31 cellular contexts compared by ENCODE assay signal in genomic region chr11:115982666-115983065, GRCh38.
"Had no signal": no experiment of that assay in that cellular context is flagged by ENCODE, and none has a peak within 500 bp of the region (broad histone marks: within the 10 kb centered on the region; RNA-seq: fewer than 3 reads in every experiment).

No MANE protein-coding gene starts in this region.

- H3K27me3 ChIP-seq: ascending aorta, breast epithelium, cardiac muscle cell, colonic mucosa, dorsolateral prefrontal cortex, esophagus squamous epithelium had no signal

- H3K4me3 Mint-ChIP-seq: activated CD4-positive, alpha-beta memory T cell treated with anti-CD3 and anti-CD28 coated beads for 36 hours; activated CD4-positive, alpha-beta T cell treated with anti-CD3 and anti-CD28 coated beads for 36 hours; activated CD4-positive, alpha-beta T cell treated with anti-CD3 and anti-CD28 coated beads, Interleukin-2, amount 10 ng/mL, durations not matched to agents 24 days and 14 days; activated CD8-positive, alpha-beta memory T cell treated with anti-CD3 and anti-CD28 coated beads, Interleukin-2, amount 10 ng/mL, durations not matched to agents 7 days and 5 days; activated CD8-positive, alpha-beta T cell treated with anti-CD3 and anti-CD28 coated beads, Interleukin-2, amount 10 ng/mL, durations not matched to agents 7 days and 5 days; activated naive CD4-positive, alpha-beta T cell treated with anti-CD3 and anti-CD28 coated beads for 36 hours; activated naive CD4-positive, alpha-beta T cell treated with anti-CD3 and anti-CD28 coated beads, Interleukin-2, amount 50 U/mL, for 24 hours; activated naive CD8-positive, alpha-beta T cell treated with anti-CD3 and anti-CD28 coated beads for 36 hours; activated T-helper 1 cell treated with anti-CD3 and anti-CD28 coated beads, Interleukin-12 subunit alpha, Interleukin-12 subunit beta, Interleukin-2, Interleukin-4 antibody, amounts not matched to agents 30 ng/mL and 10 ng/mL and 1 ng/mL, durations not matched to agents 14 hours and 24 hours and 36 hours; dendritic cell treated with granulocyte-macrophage colony-stimulating factor and Interleukin-4, amounts not matched to agents 40 ng/mL and 50 ng/mL, for 4 days; effector memory CD8-positive, alpha-beta T cell had no signal

- H3K27me3 Mint-ChIP-seq: activated CD4-positive, alpha-beta memory T cell treated with anti-CD3 and anti-CD28 coated beads for 36 hours; activated CD4-positive, alpha-beta T cell treated with anti-CD3 and anti-CD28 coated beads for 36 hours; activated CD4-positive, alpha-beta T cell treated with anti-CD3 and anti-CD28 coated beads, Interleukin-2, amount 10 ng/mL, durations not matched to agents 24 days and 14 days; activated CD8-positive, alpha-beta memory T cell treated with anti-CD3 and anti-CD28 coated beads, Interleukin-2, amount 10 ng/mL, durations not matched to agents 7 days and 5 days; activated naive CD4-positive, alpha-beta T cell treated with anti-CD3 and anti-CD28 coated beads, Interleukin-2, amount 50 U/mL, for 24 hours; brain had no signal

- H3K4me3 ChIP-seq: ascending aorta, breast epithelium, cardiac muscle cell, colonic mucosa, dorsolateral prefrontal cortex, esophagus squamous epithelium had no signal

- H3K27ac Mint-ChIP-seq: activated CD4-positive, alpha-beta memory T cell treated with anti-CD3 and anti-CD28 coated beads for 36 hours; activated CD4-positive, alpha-beta T cell treated with anti-CD3 and anti-CD28 coated beads for 36 hours; activated CD4-positive, alpha-beta T cell treated with anti-CD3 and anti-CD28 coated beads, Interleukin-2, amount 10 ng/mL, durations not matched to agents 24 days and 14 days; activated CD8-positive, alpha-beta memory T cell treated with anti-CD3 and anti-CD28 coated beads, Interleukin-2, amount 10 ng/mL, durations not matched to agents 7 days and 5 days; activated CD8-positive, alpha-beta T cell treated with anti-CD3 and anti-CD28 coated beads, Interleukin-2, amount 10 ng/mL, durations not matched to agents 7 days and 5 days; activated naive CD4-positive, alpha-beta T cell treated with anti-CD3 and anti-CD28 coated beads for 36 hours; activated naive CD4-positive, alpha-beta T cell treated with anti-CD3 and anti-CD28 coated beads, Interleukin-2, amount 50 U/mL, for 24 hours; activated naive CD8-positive, alpha-beta T cell treated with anti-CD3 and anti-CD28 coated beads for 36 hours; activated T-helper 1 cell treated with anti-CD3 and anti-CD28 coated beads, Interleukin-12 subunit alpha, Interleukin-12 subunit beta, Interleukin-2, Interleukin-4 antibody, amounts not matched to agents 30 ng/mL and 10 ng/mL and 1 ng/mL, durations not matched to agents 14 hours and 24 hours and 36 hours; activated T-helper 2 cell treated with anti-CD3 and anti-CD28 coated beads, Interferon-gamma antibody, Interleukin-2, Interleukin-4, amounts not matched to agents 10 μg/mL and 5 μg/mL and 100 μg/mL, durations not matched to agents 14 hours and 24 hours and 36 hours; dendritic cell treated with granulocyte-macrophage colony-stimulating factor and Interleukin-4, amounts not matched to agents 40 ng/mL and 50 ng/mL, for 4 days; effector memory CD8-positive, alpha-beta T cell had no signal

- DNase-seq: activated CD4-positive, alpha-beta memory T cell treated with anti-CD3 and anti-CD28 coated beads for 36 hours; activated CD4-positive, alpha-beta T cell treated with anti-CD3 and anti-CD28 coated beads for 36 hours; activated CD4-positive, alpha-beta T cell treated with anti-CD3 and anti-CD28 coated beads, Interleukin-2, amount 10 ng/mL, durations not matched to agents 24 days and 14 days; activated CD4-positive, CD25-positive, alpha-beta regulatory T cell; activated CD4-positive, CD25-positive, alpha-beta regulatory T cell treated with anti-CD3 and anti-CD28 coated beads, Interleukin-2, amount 50 U/mL, for 72 hours; activated CD8-positive, alpha-beta memory T cell treated with anti-CD3 and anti-CD28 coated beads, Interleukin-2, amount 10 ng/mL, durations not matched to agents 7 days and 5 days; activated CD8-positive, alpha-beta memory T cell treated with anti-CD3 and anti-CD28 coated beads, Interleukin-2, amount 50 U/mL, for 4 hours; activated CD8-positive, alpha-beta T cell treated with anti-CD3 and anti-CD28 coated beads, Interleukin-2, amount 10 ng/mL, durations not matched to agents 7 days and 5 days; activated effector memory CD4-positive, alpha-beta T cell treated with anti-CD3 and anti-CD28 coated beads, Interleukin-2, amount 50 U/mL, for 16 hours; activated naive CD4-positive, alpha-beta T cell treated with anti-CD3 and anti-CD28 coated beads for 36 hours; activated naive CD8-positive, alpha-beta T cell treated with anti-CD3 and anti-CD28 coated beads for 36 hours; activated T-cell treated with anti-CD3 and anti-CD28 coated beads, Interleukin-2, amount 50 U/mL, for 1 hour; activated T-cell treated with anti-CD3 and anti-CD28 coated beads, Interleukin-2, amount 50 U/mL, for 48 hours; central memory CD4-positive, alpha-beta T cell; cerebellar nuclear complex; colonic mucosa; dorsolateral prefrontal cortex; effector CD4-positive, alpha-beta T cell; effector memory CD8-positive, alpha-beta T cell; erythroblast; esophagus squamous epithelium; foreskin melanocyte; T-helper 2 cell had no signal

- H3K4me1 Mint-ChIP-seq: activated CD4-positive, alpha-beta T cell treated with anti-CD3 and anti-CD28 coated beads for 36 hours; activated CD4-positive, alpha-beta T cell treated with anti-CD3 and anti-CD28 coated beads, Interleukin-2, amount 10 ng/mL, durations not matched to agents 24 days and 14 days; activated CD8-positive, alpha-beta memory T cell treated with anti-CD3 and anti-CD28 coated beads, Interleukin-2, amount 10 ng/mL, durations not matched to agents 7 days and 5 days; activated naive CD4-positive, alpha-beta T cell treated with anti-CD3 and anti-CD28 coated beads, Interleukin-2, amount 50 U/mL, for 24 hours; activated naive CD8-positive, alpha-beta T cell treated with anti-CD3 and anti-CD28 coated beads for 36 hours had no signal

- H3K9me3 ChIP-seq: ascending aorta, breast epithelium, colonic mucosa, esophagus squamous epithelium had no signal

- H3K4me1 ChIP-seq: ascending aorta, breast epithelium, colonic mucosa had no signal

- H3K36me3 ChIP-seq: ascending aorta, breast epithelium, cardiac muscle cell, colonic mucosa, esophagus squamous epithelium had no signal

- ATAC-seq: activated CD4-positive, alpha-beta T cell treated with anti-CD3 and anti-CD28 coated beads for 36 hours; activated CD8-positive, alpha-beta memory T cell treated with anti-CD3 and anti-CD28 coated beads, Interleukin-2, amount 10 ng/mL, durations not matched to agents 7 days and 5 days; activated CD8-positive, alpha-beta T cell treated with anti-CD3 and anti-CD28 coated beads, Interleukin-2, amount 10 ng/mL, durations not matched to agents 7 days and 5 days; effector memory CD8-positive, alpha-beta T cell had no signal

- H3K9me3 Mint-ChIP-seq: activated CD4-positive, alpha-beta memory T cell treated with anti-CD3 and anti-CD28 coated beads for 36 hours; activated CD4-positive, alpha-beta T cell treated with anti-CD3 and anti-CD28 coated beads, Interleukin-2, amount 10 ng/mL, durations not matched to agents 24 days and 14 days; activated naive CD4-positive, alpha-beta T cell treated with anti-CD3 and anti-CD28 coated beads for 36 hours; activated naive CD8-positive, alpha-beta T cell treated with anti-CD3 and anti-CD28 coated beads for 36 hours; activated T-helper 1 cell treated with anti-CD3 and anti-CD28 coated beads, Interleukin-12 subunit alpha, Interleukin-12 subunit beta, Interleukin-2, Interleukin-4 antibody, amounts not matched to agents 30 ng/mL and 10 ng/mL and 1 ng/mL, durations not matched to agents 14 hours and 24 hours and 36 hours; activated T-helper 2 cell treated with anti-CD3 and anti-CD28 coated beads, Interferon-gamma antibody, Interleukin-2, Interleukin-4, amounts not matched to agents 10 μg/mL and 5 μg/mL and 100 μg/mL, durations not matched to agents 14 hours and 24 hours and 36 hours; dendritic cell treated with granulocyte-macrophage colony-stimulating factor and Interleukin-4, amounts not matched to agents 40 ng/mL and 50 ng/mL, for 4 days; effector memory CD8-positive, alpha-beta T cell had no signal

- H3K27ac ChIP-seq: ascending aorta, breast epithelium, cardiac muscle cell, colonic mucosa, esophagus squamous epithelium had no signal

- H3K36me3 Mint-ChIP-seq: activated CD4-positive, alpha-beta memory T cell treated with anti-CD3 and anti-CD28 coated beads for 36 hours; activated CD8-positive, alpha-beta memory T cell treated with anti-CD3 and anti-CD28 coated beads, Interleukin-2, amount 10 ng/mL, durations not matched to agents 7 days and 5 days; activated naive CD4-positive, alpha-beta T cell treated with anti-CD3 and anti-CD28 coated beads, Interleukin-2, amount 50 U/mL, for 24 hours; activated naive CD8-positive, alpha-beta T cell treated with anti-CD3 and anti-CD28 coated beads for 36 hours; brain had no signal
